ENCODE assay signal across 18 cellular contexts in genomic region chr13:24128962-24129361, GRCh38. TPM values are rescaled to one million over a fixed set of nuclear protein-coding genes. Genes with fewer than 3 reads are reported as not detected.
DNase-seq lines count a peak whose midpoint lies in the region; ATAC-seq and TF ChIP-seq lines count a peak whose summit lies in the region.
"Had no signal": no experiment of that assay in that cellular context is flagged by ENCODE, and none has a peak within 500 bp of the region (broad histone marks: within the 10 kb centered on the region; RNA-seq: fewer than 3 reads in every experiment).

No MANE protein-coding gene starts in this region.

- CTCF ChIA-PET in HCT116 (lab: Charles Lee): no interaction called here

- TF ChIP-seq EP300 in Ishikawa (IDR thresholded peaks at IDR 0.05; ENCODE audit: borderline replicate concordance): no peak

- peaks cover 0 to 6% of the 10 kb centered on the region in 2 experiments; a peak in 1 of 4 replicates for H3K9me3 ChIP-seq in HCT116 (ENCODE audit: control insufficient read depth in 1 of 2, insufficient read depth in 1 of 2, low read depth in 1 of 2, low read length in 2 of 2)

- H3K79me2 ChIP-seq in HCT116 (ENCODE audit: insufficient read depth, low read length): no peaks in the 10 kb centered on the region

- intact Hi-C loops in HCT116 (cut with micrococcal nuclease): no loop called here

- POLR2A ChIA-PET in HCT116 (lab: Charles Lee): no interaction called here

- H2AFZ ChIP-seq in HCT116 (ENCODE audit: low read depth, low read length, poor library complexity, severe bottlenecking): no peak overlapping the region

- no peak overlapping the region for H3K27ac ChIP-seq in HCT116 (ENCODE audit: low read depth, low read length)
- H3K27ac ChIP-seq: BLaER1 treated with 17β-estradiol and CSF1 and Interleukin-3, amounts not matched to agents 10 nM and 100 nM; HL-60 had no signal

- RAD21 ChIA-PET in HCT116 (lab: Charles Lee; ENCODE audit: low non-redundant PET in 1 of 2, low total read pairs in 2 of 2, uncharacterized antibody in 2 of 2, unreplicated experiment in 2 of 2): no interaction called here

- no peaks in the 10 kb centered on the region for H3K27me3 ChIP-seq in HCT116 (ENCODE audit: insufficient read depth, low read length)
- H3K27me3 ChIP-seq: BLaER1 treated with 17β-estradiol and CSF1 and Interleukin-3, amounts not matched to agents 10 nM and 100 nM had no signal

- no peak for TF ChIP-seq POLR2A in HCT116 (IDR thresholded peaks at IDR 0.05; ENCODE audit: borderline replicate concordance, extremely low read depth, insufficient read depth, insufficient read length)

- no peaks in the 10 kb centered on the region for H4K20me1 ChIP-seq in HCT116 (ENCODE audit: insufficient read depth)
- H4K20me1 ChIP-seq: BLaER1 treated with 17β-estradiol and CSF1 and Interleukin-3, amounts not matched to agents 10 nM and 100 nM had no signal

- no peaks in the 10 kb centered on the region for H3K9me2 ChIP-seq in HCT116 (ENCODE audit: insufficient read depth)

- TF ChIP-seq CTCF in HCT116 (IDR thresholded peaks at IDR 0.05 in 2 of 3, conservative IDR thresholded peaks at IDR 0.05 in 1 of 3; ENCODE audit: borderline replicate concordance in 1 of 3, insufficient read depth in 1 of 3, low read depth in 2 of 3, low read length in 2 of 3): no peak

- no peaks in the 10 kb centered on the region for H3K36me3 ChIP-seq in HCT116 (ENCODE audit: control insufficient read depth in 1 of 2, insufficient read depth in 2 of 2, low read length in 2 of 2)
- H3K36me3 ChIP-seq: BLaER1 treated with 17β-estradiol and CSF1 and Interleukin-3, amounts not matched to agents 10 nM and 100 nM had no signal

- no peak for DNase-seq in HCT116 (ENCODE audit: low read depth, low spot score)
- peak; percentile 57 for DNase-seq in NCI-H82 (lab: John Stamatoyannopoulos, UW)
- DNase-seq in left kidney (ENCODE audit: low read depth, low spot score): peak; percentile 36
- no peak for DNase-seq in T1000 (lab: John Stamatoyannopoulos, UW)
- no peak for DNase-seq in middle frontal gyrus (ENCODE audit: extremely low spot score, low spot score)
- DNase-seq: Calu3; CD8-positive, alpha-beta T cell; DMS53; DND-41; EL; GOT3; H9; IMR-90 had no signal

- no peak overlapping the region for H3K4me2 ChIP-seq in HCT116 (ENCODE audit: low read length)
- H3K4me2 ChIP-seq: BLaER1 treated with 17β-estradiol and CSF1 and Interleukin-3, amounts not matched to agents 10 nM and 100 nM had no signal

- H3K4me3 ChIP-seq in HCT116 (replicated peaks in 1 of 2; ENCODE audit: low read depth in 1 of 2, low read length in 2 of 2): no peak overlapping the region
- H3K4me3 ChIP-seq: BLaER1 treated with 17β-estradiol and CSF1 and Interleukin-3, amounts not matched to agents 10 nM and 100 nM; GM12878 had no signal

- ATAC-seq in HCT116 (no peak), HG03039 (IDR thresholded peaks at IDR 0.05; ENCODE audit: unreplicated experiment) (no peak)
- ATAC-seq: CD8-positive, alpha-beta T cell; GM12878 had no signal

- H3K9ac ChIP-seq in HCT116 (ENCODE audit: low read length): no peak overlapping the region
- H3K9ac ChIP-seq: BLaER1 treated with 17β-estradiol and CSF1 and Interleukin-3, amounts not matched to agents 10 nM and 100 nM had no signal

- H3K4me1 ChIP-seq in HCT116 (ENCODE audit: control insufficient read depth in 1 of 2, insufficient read depth in 2 of 2, low read length in 2 of 2): peaks cover 9 to 22% of the 10 kb centered on the region in 2 experiments

- BruUV-seq in HCT116 (replicated peaks; lab: Mats Ljungman, UMichigan): no TSS peak

- TF ChIP-seq RAD21 in HCT116 (IDR thresholded peaks at IDR 0.05; ENCODE audit: low read depth): no peak
- TF ChIP-seq RAD21 in Ishikawa (IDR thresholded peaks at IDR 0.05; ENCODE audit: low read depth): no peak

TF ChIP-seq in HCT116, 20 proteins besides CTCF, POLR2A, EP300 and RAD21:
- TF ChIP-seq REST (IDR thresholded peaks at IDR 0.05; ENCODE audit: low read depth): peak; percentile 19; the same call in 1 of the 2 replicates
- TF ChIP-seq TCF7L2 (IDR thresholded peaks at IDR 0.05; ENCODE audit: borderline replicate concordance, extremely low read depth, insufficient read depth, insufficient read length): no peak
- TF ChIP-seq CBX3 (IDR thresholded peaks at IDR 0.05; ENCODE audit: low read depth): no peak
- no peak for TF ChIP-seq YY1 (IDR thresholded peaks at IDR 0.05; ENCODE audit: extremely low read depth, insufficient replicate concordance, low read depth, low read length)

TF ChIP-seq in Ishikawa, 13 proteins besides CTCF, POLR2A, EP300 and RAD21:
- TF ChIP-seq YY1 (IDR thresholded peaks at IDR 0.05; ENCODE audit: low read depth) (no peak), REST (IDR thresholded peaks at IDR 0.05; ENCODE audit: low read depth) (peak; percentile 53; the same call in 1 of the 2 replicates)

RNA-seq across cellular contexts. Expression of gene SPATA13, which starts 31.6 kb away (rescaled TPM):
- total RNA-seq in HCT116 (2021; ENCODE audit: unreplicated experiment): 21.4 TPM
- polyA plus RNA-seq in HCT116 (2012): 7.3 and 8.0 TPM in 2 replicates

Comparison
In these comparisons a context has a peak if more than half of its experiments do, and no peak if none do; other contexts are left out.
1. DNase-seq: peak in NCI-H82 (single experiment) and left kidney (single experiment); none in HCT116 (single experiment), T1000 (single experiment) and middle frontal gyrus (single experiment).